13 cellular contexts compared by ENCODE assay signal in genomic region chr21:41899431-41900202, GRCh38. TPM values are rescaled to one million over a fixed set of nuclear protein-coding genes. Genes with fewer than 3 reads are reported as not detected.
DNase-seq lines count a peak whose midpoint lies in the region; ATAC-seq and TF ChIP-seq lines count a peak whose summit lies in the region.
"Had no signal": no experiment of that assay in that cellular context is flagged by ENCODE, and none has a peak within 500 bp of the region (broad histone marks: within the 10 kb centered on the region; RNA-seq: fewer than 3 reads in every experiment).

No MANE protein-coding gene starts in this region.

- H3K36me3 ChIP-seq in BLaER1 (peaks cover 25% of the 10 kb centered on the region), Loucy (ENCODE audit: insufficient read depth, low read length) (no peaks in the 10 kb centered on the region), upper lobe of left lung (peaks cover 0 to 75% (median 24%) of the 10 kb centered on the region in 4 donors), suprapubic skin (peaks cover 73% of the 10 kb centered on the region)

- TF ChIP-seq POLR2A in upper lobe of left lung (IDR thresholded peaks at IDR 0.05) = no peak
- TF ChIP-seq POLR2A in suprapubic skin (IDR thresholded peaks at IDR 0.05) = no peak

- H3K27ac Mint-ChIP-seq in activated T-helper 2 cell treated with anti-CD3 and anti-CD28 coated beads, Interferon-gamma antibody, Interleukin-2, Interleukin-4, amounts not matched to agents 10 μg/mL and 5 μg/mL and 100 μg/mL, durations not matched to agents 14 hours and 24 hours and 36 hours = peak overlapping the region; percentile 87
- H3K27ac Mint-ChIP-seq: nephron had no signal

- H3K27me3 ChIP-seq in BLaER1 (no peaks in the 10 kb centered on the region), Loucy (ENCODE audit: insufficient read depth, low read length, poor library complexity, severe bottlenecking) (no peaks in the 10 kb centered on the region), upper lobe of left lung (no peaks in the 10 kb centered on the region), suprapubic skin (no peaks in the 10 kb centered on the region)
- H3K27me3 ChIP-seq: testis had no signal

- DNase-seq in activated T-helper 2 cell treated with anti-CD3 and anti-CD28 coated beads, Interferon-gamma antibody, Interleukin-2, Interleukin-4, amounts not matched to agents 10 μg/mL and 5 μg/mL and 100 μg/mL, durations not matched to agents 14 hours and 24 hours and 36 hours (ENCODE audit: low spot score) = peak; percentile 33
- DNase-seq in stimulated activated CD4-positive, alpha-beta T cell treated with anti-CD3 and anti-CD28 coated beads, Interleukin-12 subunit alpha, Interleukin-12 subunit beta, amount 100 ng/mL, for 4 hours = peak; percentile 29
- DNase-seq in upper lobe of left lung (no peak), foreskin melanocyte (no peak), suprapubic skin (ENCODE audit: low spot score in 2 of 2) (no peak)
- DNase-seq: GDM1, NCI-H2029, testis had no signal

- H3F3A ChIP-seq in Loucy (ENCODE audit: low read depth) = peaks cover 25% of the 10 kb centered on the region

- H3K4me2 ChIP-seq in BLaER1 = peak overlapping the region; percentile 98
- H3K4me2 ChIP-seq in Loucy (ENCODE audit: low read depth, low read length, poor library complexity, severe bottlenecking) = peak overlapping the region; percentile 86

- peaks cover 88% of the 10 kb centered on the region for H3K4me1 ChIP-seq in BLaER1
- peaks cover 92% of the 10 kb centered on the region for H3K4me1 ChIP-seq in Loucy (ENCODE audit: insufficient read depth, low read length, poor library complexity, severe bottlenecking)
- no peaks in the 10 kb centered on the region for H3K4me1 ChIP-seq in upper lobe of left lung
- no peaks in the 10 kb centered on the region for H3K4me1 ChIP-seq in suprapubic skin
- H3K4me1 ChIP-seq: testis had no signal

- 82 to 87% methylated on average over 25 of the region's 25 CpGs for WGBS in upper lobe of left lung, 2 donors
- 90% methylated on average over 25 of the region's 25 CpGs for WGBS in suprapubic skin

- H3K9ac ChIP-seq in BLaER1 (peak overlapping the region; percentile 67), Loucy (ENCODE audit: low read depth, low read length, poor library complexity, severe bottlenecking) (peak overlapping the region; percentile 95)

- peak overlapping the region; percentile 26 for H3K4me3 Mint-ChIP-seq in activated T-helper 2 cell treated with anti-CD3 and anti-CD28 coated beads, Interferon-gamma antibody, Interleukin-2, Interleukin-4, amounts not matched to agents 10 μg/mL and 5 μg/mL and 100 μg/mL, durations not matched to agents 14 hours and 24 hours and 36 hours (ENCODE audit: low read depth)
- H3K4me3 Mint-ChIP-seq: IgD-negative memory B cell, nephron had no signal

- ATAC-seq in upper lobe of left lung (ENCODE audit: low FRiP score in 2 of 2) (no peak), HG03045 (IDR thresholded peaks at IDR 0.05; ENCODE audit: unreplicated experiment) (no peak)

- H3K9me3 ChIP-seq in BLaER1 (no peaks in the 10 kb centered on the region), Loucy (ENCODE audit: insufficient read depth, low read depth, low read length) (no peaks in the 10 kb centered on the region), upper lobe of left lung (no peaks in the 10 kb centered on the region), suprapubic skin (no peaks in the 10 kb centered on the region)
- H3K9me3 ChIP-seq: testis had no signal

- no peaks in the 10 kb centered on the region for H3K27me3 Mint-ChIP-seq in activated T-helper 2 cell treated with anti-CD3 and anti-CD28 coated beads, Interferon-gamma antibody, Interleukin-2, Interleukin-4, amounts not matched to agents 10 μg/mL and 5 μg/mL and 100 μg/mL, durations not matched to agents 14 hours and 24 hours and 36 hours (ENCODE audit: low read depth)
- H3K27me3 Mint-ChIP-seq: IgD-negative memory B cell had no signal

- H3K36me3 Mint-ChIP-seq in activated T-helper 2 cell treated with anti-CD3 and anti-CD28 coated beads, Interferon-gamma antibody, Interleukin-2, Interleukin-4, amounts not matched to agents 10 μg/mL and 5 μg/mL and 100 μg/mL, durations not matched to agents 14 hours and 24 hours and 36 hours (ENCODE audit: low read depth) = peaks cover 28% of the 10 kb centered on the region

- TF ChIP-seq CTCF in Loucy (conservative IDR thresholded peaks at IDR 0.05; ENCODE audit: low read length) (peak; percentile 21; the same call in 1 of the 2 replicates), upper lobe of left lung (IDR thresholded peaks at IDR 0.05) (no peak), suprapubic skin (IDR thresholded peaks at IDR 0.05) (no peak)

- H3K4me3 ChIP-seq in BLaER1 = peak overlapping the region; percentile 50; the same call in 1 of the 2 replicates
- H3K4me3 ChIP-seq in Loucy (ENCODE audit: low read length, poor library complexity, severe bottlenecking) = peak overlapping the region; percentile 70
- no peak overlapping the region for H3K4me3 ChIP-seq in upper lobe of left lung
- no peak overlapping the region for H3K4me3 ChIP-seq in suprapubic skin
- H3K4me3 ChIP-seq: testis had no signal

- H3K9me3 Mint-ChIP-seq in activated T-helper 2 cell treated with anti-CD3 and anti-CD28 coated beads, Interferon-gamma antibody, Interleukin-2, Interleukin-4, amounts not matched to agents 10 μg/mL and 5 μg/mL and 100 μg/mL, durations not matched to agents 14 hours and 24 hours and 36 hours = no peaks in the 10 kb centered on the region
- H3K9me3 Mint-ChIP-seq: nephron had no signal

- peaks cover 40% of the 10 kb centered on the region for H3K79me2 ChIP-seq in Loucy (ENCODE audit: insufficient read depth, low read length)

- H3K9me2 ChIP-seq in Loucy (replicated peaks; ENCODE audit: low read depth, low read length) = no peaks in the 10 kb centered on the region

- peak overlapping the region; percentile 28; the same call in 1 of the 2 replicates for H2AFZ ChIP-seq in Loucy (ENCODE audit: low read length)

- no peak for TF ChIP-seq EP300 in upper lobe of left lung (IDR thresholded peaks at IDR 0.05)
- no peak for TF ChIP-seq EP300 in suprapubic skin (IDR thresholded peaks at IDR 0.05)

- H3K4me1 Mint-ChIP-seq in activated T-helper 2 cell treated with anti-CD3 and anti-CD28 coated beads, Interferon-gamma antibody, Interleukin-2, Interleukin-4, amounts not matched to agents 10 μg/mL and 5 μg/mL and 100 μg/mL, durations not matched to agents 14 hours and 24 hours and 36 hours (ENCODE audit: low read depth) = peaks cover 35% of the 10 kb centered on the region

- H4K20me1 ChIP-seq in BLaER1 (no peaks in the 10 kb centered on the region), Loucy (ENCODE audit: insufficient read depth, low read length, poor library complexity, severe bottlenecking) (no peaks in the 10 kb centered on the region)

- intact Hi-C loops in activated T-helper 2 cell treated with anti-CD3 and anti-CD28 coated beads, Interferon-gamma antibody, Interleukin-2, Interleukin-4, amounts not matched to agents 10 μg/mL and 5 μg/mL and 100 μg/mL, durations not matched to agents 14 hours and 24 hours and 36 hours (cut with micrococcal nuclease) = loop anchor here (1.0 to 2.0 kb wide), 4 partner anchors 20 to 163 kb away; partner anchors contain the start of gene PRDM15

- H3K27ac ChIP-seq in BLaER1 (peak overlapping the region; percentile 84), upper lobe of left lung (no peak overlapping the region), suprapubic skin (no peak overlapping the region)
- H3K27ac ChIP-seq: testis had no signal

RNA-seq across cellular contexts. Expression of gene PRDM15, which starts 20.5 kb away (rescaled TPM):
- 16.2 and 18.2 TPM in 2 replicates for total RNA-seq in activated T-helper 2 cell treated with anti-CD3 and anti-CD28 coated beads, Interferon-gamma antibody, Interleukin-2, Interleukin-4, amounts not matched to agents 10 μg/mL and 5 μg/mL and 100 μg/mL, durations not matched to agents 14 hours and 24 hours and 36 hours
- total RNA-seq in upper lobe of left lung = 10 to 100 TPM in 2 of 6 donors, 1 to 10 TPM in 4; 5.3 to 31.4 (median 7.4) TPM
- total RNA-seq in suprapubic skin = 10 to 100 TPM in 3 of 4 donors, 1 to 10 TPM in 1; 7.6 to 27.5 (median 12.9) TPM

RNA-seq across cellular contexts. Expression of gene C2CD2, which starts 54.2 kb away (rescaled TPM):
- 8.6 and 11.1 TPM in 2 replicates for total RNA-seq in activated T-helper 2 cell treated with anti-CD3 and anti-CD28 coated beads, Interferon-gamma antibody, Interleukin-2, Interleukin-4, amounts not matched to agents 10 μg/mL and 5 μg/mL and 100 μg/mL, durations not matched to agents 14 hours and 24 hours and 36 hours
- 10 to 100 TPM in 5 of 6 donors, 1 to 10 TPM in 1; 9.6 to 34.6 (median 22.0) TPM for total RNA-seq in upper lobe of left lung
- 10 to 100 TPM; 35.9 to 43.8 (median 38.9) TPM for total RNA-seq in suprapubic skin

Comparison
In these comparisons a context has a peak if more than half of its experiments do, and no peak if none do; other contexts are left out.
1. H3K4me3 ChIP-seq: peak in BLaER1 (single experiment) and Loucy (single experiment); none in upper lobe of left lung (0 of 4) and suprapubic skin (single experiment).
2. DNase-seq: peak in activated T-helper 2 cell treated with anti-CD3 and anti-CD28 coated beads, Interferon-gamma antibody, Interleukin-2, Interleukin-4, amounts not matched to agents 10 μg/mL and 5 μg/mL and 100 μg/mL, durations not matched to agents 14 hours and 24 hours and 36 hours (single experiment) and stimulated activated CD4-positive, alpha-beta T cell treated with anti-CD3 and anti-CD28 coated beads, Interleukin-12 subunit alpha, Interleukin-12 subunit beta, amount 100 ng/mL, for 4 hours (single experiment); none in upper lobe of left lung (0 of 2), foreskin melanocyte (single experiment) and suprapubic skin (0 of 2).